15 cellular contexts compared by ENCODE assay signal in genomic region chr12:71562681-71563595, GRCh38.
"Had no signal": no experiment of that assay in that cellular context is flagged by ENCODE, and none has a peak within 500 bp of the region (broad histone marks: within the 10 kb centered on the region; RNA-seq: fewer than 3 reads in every experiment).

No MANE protein-coding gene starts in this region.

- H3K4me1 ChIP-seq: gastroesophageal sphincter, heart right ventricle, prostate gland had no signal

- H3K27ac ChIP-seq: cardiac muscle cell, gastroesophageal sphincter, heart right ventricle, lower lobe of right lung, prostate gland, VCaP had no signal

- H3K9me3 ChIP-seq: gastroesophageal sphincter, heart right ventricle, lower lobe of right lung, prostate gland had no signal

- H3K4me3 ChIP-seq: cardiac muscle cell, gastroesophageal sphincter, heart right ventricle, lower lobe of right lung, prostate gland had no signal

- DNase-seq: activated CD4-positive, alpha-beta memory T cell treated with anti-CD3 and anti-CD28 coated beads for 36 hours; activated CD8-positive, alpha-beta memory T cell treated with anti-CD3 and anti-CD28 coated beads, Interleukin-2, amount 10 ng/mL, durations not matched to agents 7 days and 5 days; activated naive CD4-positive, alpha-beta T cell treated with anti-CD3 and anti-CD28 coated beads, Interleukin-2, amount 10 ng/mL, durations not matched to agents 7 days and 5 days; activated T-cell treated with anti-CD3 and anti-CD28 coated beads, Interleukin-2, amount 50 U/mL, for 1 hour; heart right ventricle; left cardiac atrium; lower lobe of right lung; right cardiac atrium; small intestine; stimulated activated CD4-positive, alpha-beta T cell treated with anti-CD3 and anti-CD28 coated beads, Interleukin-4, amount 100 ng/mL, for 24 hours; stimulated activated naive CD4-positive, alpha-beta T cell had no signal

- H3K27me3 ChIP-seq: cardiac muscle cell, gastroesophageal sphincter had no signal

- ATAC-seq: activated CD8-positive, alpha-beta memory T cell treated with anti-CD3 and anti-CD28 coated beads, Interleukin-2, amount 10 ng/mL, durations not matched to agents 7 days and 5 days; gastroesophageal sphincter; heart right ventricle; left cardiac atrium; lower lobe of right lung; right cardiac atrium had no signal

- H3K36me3 ChIP-seq: cardiac muscle cell, gastroesophageal sphincter, heart right ventricle, lower lobe of right lung, prostate gland had no signal
